In the genomic region with DNA sequence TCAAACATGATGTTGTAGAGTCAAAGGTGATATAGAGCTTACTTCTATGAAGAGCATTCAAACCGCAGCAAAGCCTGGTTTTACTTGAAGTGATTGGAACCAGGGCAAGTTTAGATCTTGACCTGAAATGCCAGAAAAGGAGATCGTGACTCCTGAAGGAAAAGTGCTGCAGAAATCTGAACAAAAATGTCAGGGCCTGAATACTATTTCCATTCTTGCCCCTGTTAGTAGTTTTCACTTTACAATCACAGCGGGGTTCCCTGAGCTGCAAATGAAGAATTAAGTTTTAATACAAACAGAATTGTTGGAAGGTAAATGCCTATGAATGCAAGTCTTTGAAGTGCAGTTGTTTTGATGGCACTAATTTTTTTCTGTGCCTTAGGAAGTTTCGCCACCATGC, we compare ENCODE assay signal across 1 cellular context.
TF ChIP-seq lines count a peak whose summit lies in the region.

No MANE protein-coding gene starts in this region.

TF ChIP-seq in neural cell, 6 proteins besides CTCF, POLR2A, EP300 and RAD21 (continued from another document):
- no peak for TF ChIP-seq REST (IDR thresholded peaks at IDR 0.05; ENCODE audit: borderline replicate concordance)
